In genomic region chr6:2999005-2999620, GRCh38 we compare ENCODE assay signal across 8 cellular contexts. TPM values are rescaled to one million over a fixed set of nuclear protein-coding genes. Genes with fewer than 3 reads are reported as not detected.
A peak's percentile ranks its signal among the peaks of the same experiment; 100 is the strongest.
DNase-seq lines count a peak whose midpoint lies in the region; ATAC-seq, FAIRE-seq and TF ChIP-seq lines count a peak whose summit lies in the region.

No MANE protein-coding gene starts in this region.

- peak overlapping the region; percentile 92 for H4K8ac ChIP-seq in H1 (ENCODE audit: extremely low read depth, insufficient read depth, low read length)

- H3K4me3 ChIP-seq in SJSA1 (peak overlapping the region; percentile 85), H1 (ENCODE audit: extremely low read depth in 1 of 4, insufficient read depth in 2 of 4, low read depth in 3 of 4, low read length in 4 of 4) (peak overlapping the region; percentile 44 to 83 (median 79)), mucosa of stomach (ENCODE audit: low read length) (peak overlapping the region; percentile 67), upper lobe of right lung (peak overlapping the region; percentile 64)

- peak overlapping the region; percentile 97; the same call in 1 of the 2 replicates for H2AFZ ChIP-seq in H1 (ENCODE audit: low read length)

- peaks cover 11% of the 10 kb centered on the region for H3K23me2 ChIP-seq in H1 (ENCODE audit: low read depth, low read length)

- H3K9ac ChIP-seq in H1 (replicated peaks in 1 of 4; ENCODE audit: extremely low read depth in 1 of 4, low read depth in 3 of 4, low read length in 3 of 4) (peak overlapping the region in 3 of 4 experiments; percentile 34 to 75 (median 47); a peak in 4 of 7 replicates), mucosa of stomach (ENCODE audit: low read length) (peak overlapping the region; percentile 64)

- TF ChIP-seq EP300 in H1 (IDR thresholded peaks at IDR 0.05; ENCODE audit: borderline replicate concordance in 1 of 2, low read depth in 2 of 2, low read length in 2 of 2), result no peak

- no peak overlapping the region for H2BK5ac ChIP-seq in H1 (ENCODE audit: low read depth, low read length)

- H3K4ac ChIP-seq in H1 (replicated peaks; ENCODE audit: insufficient read length, low read depth, low read length), result peak overlapping the region; percentile 69

- H3K36me3 ChIP-seq in SJSA1 (peaks cover 3% of the 10 kb centered on the region; the same call in 1 of the 2 replicates), H1 (ENCODE audit: control insufficient read depth in 2 of 4, insufficient read depth in 4 of 4, low read length in 3 of 4) (peaks cover 0 to 7% (median under 1%) of the 10 kb centered on the region in 4 experiments; a peak in 2 of 8 replicates), mucosa of stomach (ENCODE audit: control insufficient read depth, insufficient read depth, low read length) (no peaks in the 10 kb centered on the region), upper lobe of right lung (no peaks in the 10 kb centered on the region)

- H4K5ac ChIP-seq in H1 (ENCODE audit: insufficient read length, low read depth, low read length), result no peak overlapping the region

- intact Hi-C loops in upper lobe of right lung (cut with DNase I), result loop anchor here (2.0 kb wide), 1 partner anchor 56 kb away; no protein-coding TSS in a partner anchor

- H2AK5ac ChIP-seq in H1 (ENCODE audit: low read depth, low read length), result no peak overlapping the region

- H3K27me3 ChIP-seq in SJSA1 (replicated peaks) (no peaks in the 10 kb centered on the region), H1 (replicated peaks in 1 of 4; ENCODE audit: control insufficient read depth in 3 of 4, extremely low read depth in 1 of 4, insufficient read depth in 3 of 4, low read length in 3 of 4) (no peaks in the 10 kb centered on the region), mucosa of stomach (ENCODE audit: control insufficient read depth, insufficient read depth, low read length) (no peaks in the 10 kb centered on the region), upper lobe of right lung (no peaks in the 10 kb centered on the region)

- no peak overlapping the region for H3K56ac ChIP-seq in H1 (replicated peaks; ENCODE audit: insufficient read length, low read depth, low read length)

- H3K14ac ChIP-seq in H1 (ENCODE audit: insufficient read length), result no peak overlapping the region

- H3K4me1 ChIP-seq in SJSA1 (replicated peaks), result peaks cover 19% of the 10 kb centered on the region
- H3K4me1 ChIP-seq in H1 (replicated peaks in 1 of 4; ENCODE audit: control insufficient read depth in 3 of 4, insufficient read depth in 4 of 4, low read length in 3 of 4), result peaks cover 0 to 10% (median 1%) of the 10 kb centered on the region in 4 experiments; a peak in 4 of 7 replicates
- H3K4me1 ChIP-seq in mucosa of stomach (ENCODE audit: control insufficient read depth, insufficient read depth, low read length), result peaks cover 10% of the 10 kb centered on the region
- H3K4me1 ChIP-seq in upper lobe of right lung, result peaks cover 11% of the 10 kb centered on the region

- no peak overlapping the region for H3K18ac ChIP-seq in H1 (ENCODE audit: extremely low read depth, low read length)

- peak overlapping the region; percentile 75; the same call in 1 of the 2 replicates for H2BK12ac ChIP-seq in H1 (ENCODE audit: low read depth, low read length)

- H3K4me2 ChIP-seq in H1 (ENCODE audit: insufficient read depth in 1 of 2, low read depth in 2 of 2, low read length in 2 of 2), result peak overlapping the region; percentile 76 to 100

- H4K20me1 ChIP-seq in H1 (replicated peaks in 1 of 2; ENCODE audit: control insufficient read depth in 1 of 2, insufficient read depth in 2 of 2, low read length in 2 of 2), result no peaks in the 10 kb centered on the region

- no peak overlapping the region for H3K23ac ChIP-seq in H1 (ENCODE audit: insufficient read length)

- WGBS in H1 (ENCODE audit: extremely low coverage in 1 of 2, insufficient coverage in 1 of 2, insufficient read length in 1 of 2, insufficient replicate concordance in 2 of 2, low coverage in 1 of 2, low lambda C conversion rate in 2 of 2, missing lambda C conversion rate in 1 of 2), 2 experiments, result 3% methylated on average over 30 of the region's 30 CpGs; no CpG with 5 or more reads in 1 of the 2 experiments

- peak; percentile 7 for ATAC-seq in HG03097 (IDR thresholded peaks at IDR 0.05; ENCODE audit: low FRiP score, unreplicated experiment)
- ATAC-seq in upper lobe of right lung, result peak; percentile 43

- peaks cover 0 to 11% of the 10 kb centered on the region in 2 experiments; a peak in 1 of 4 replicates for H3K79me2 ChIP-seq in H1 (ENCODE audit: control insufficient read depth in 1 of 2, insufficient read depth in 2 of 2, low read length in 2 of 2)

- H3K27ac ChIP-seq in SJSA1 (0 out of 2 replicates have a peak overlapping the region, but pooled peaks have one; percentile 35), H1 (ENCODE audit: low read depth, low read length) (no peak overlapping the region), upper lobe of right lung (peak overlapping the region; percentile 72)

- H2BK120ac ChIP-seq in H1 (replicated peaks; ENCODE audit: low read depth, low read length), result no peak overlapping the region

- CTCF ChIA-PET in H1 (lab: Charles Lee; ENCODE audit: partially characterized antibody), result interaction anchor here (0.6 to 3.7 kb wide), 12 partner anchors 9 to 1738 kb away, joined by 3 to 28 read pairs (median 4); no protein-coding TSS in a partner anchor

- no peak overlapping the region for H2BK20ac ChIP-seq in H1 (ENCODE audit: low read length)

- H4K91ac ChIP-seq in H1 (replicated peaks; ENCODE audit: insufficient read length, low read length), result no peak overlapping the region

- TF ChIP-seq CTCF in H1 (IDR thresholded peaks at IDR 0.05; ENCODE audit: control extremely low read depth in 1 of 3, insufficient read depth in 1 of 3, low read depth in 1 of 3, low read length in 3 of 3), result no peak
- TF ChIP-seq CTCF in upper lobe of right lung (IDR thresholded peaks at IDR 0.05), result no peak

- peak; percentile 15 for DNase-seq in stimulated activated CD4-positive, alpha-beta T cell treated with anti-CD3 and anti-CD28 coated beads, Interleukin-4, amount 100 ng/mL, for 24 hours
- no peak for DNase-seq in stimulated activated CD4-positive, alpha-beta T cell treated with anti-CD3 and anti-CD28 coated beads, Interleukin-4, amount 100 ng/mL, for 1 hour
- DNase-seq in SJSA1 (ENCODE audit: low read depth in 1 of 2, low spot score in 2 of 2) (peak in 1 of 2 experiments; percentile 90), H1 (ENCODE audit: low read depth in 1 of 2, low spot score in 2 of 2) (no peak), upper lobe of right lung (no peak), islet precursor cell (no peak)

- TF ChIP-seq RAD21 in H1 (IDR thresholded peaks at IDR 0.05 in 1 of 2, conservative IDR thresholded peaks at IDR 0.05 in 1 of 2; ENCODE audit: low read depth in 2 of 2, low read length in 2 of 2), result no peak

- POLR2A ChIA-PET in H1 (lab: Charles Lee; ENCODE audit: partially characterized antibody), result interaction anchor here (0.6 to 4.5 kb wide), 15 partner anchors 10 to 235 kb away, joined by 3 to 47 read pairs (median 5); partner anchors contain the start of gene TUBB2A

- no peaks in the 10 kb centered on the region for H3K79me1 ChIP-seq in H1 (ENCODE audit: low read depth, low read length)

- TF ChIP-seq POLR2A in H1 (IDR thresholded peaks at IDR 0.05; ENCODE audit: control extremely low read depth in 1 of 2, low read depth in 2 of 2, low read length in 2 of 2), result no peak

- FAIRE-seq in H1 (lab: Jason Lieb, UNC), result no peak

- no peaks in the 10 kb centered on the region; the same call in 1 of the 2 replicates for H3K9me3 ChIP-seq in SJSA1 (replicated peaks)
- H3K9me3 ChIP-seq in H1 (ENCODE audit: insufficient read depth in 2 of 2, low read depth in 1 of 2, low read length in 1 of 2), result no peaks in the 10 kb centered on the region
- no peaks in the 10 kb centered on the region for H3K9me3 ChIP-seq in mucosa of stomach (ENCODE audit: control insufficient read depth, low read length)
- H3K9me3 ChIP-seq in upper lobe of right lung, result no peaks in the 10 kb centered on the region

- H2BK15ac ChIP-seq in H1 (ENCODE audit: low read length), result no peak overlapping the region; the same call in 1 of the 2 replicates

TF ChIP-seq in H1, 55 proteins besides CTCF, POLR2A, EP300 and RAD21:
- no peak for TF ChIP-seq GTF2F1 (IDR thresholded peaks at IDR 0.05; ENCODE audit: borderline replicate concordance, low read depth, low read length)
- peak in 1 of 2 experiments; percentile 21; a peak in 1 of 4 replicates for TF ChIP-seq SIN3A (conservative IDR thresholded peaks at IDR 0.05 in 1 of 2, IDR thresholded peaks at IDR 0.05 in 1 of 2; ENCODE audit: low read depth in 1 of 2, low read length in 2 of 2)
- TF ChIP-seq BACH1 (IDR thresholded peaks at IDR 0.05; ENCODE audit: low read length), result no peak
- peak; percentile 19; the same call in 1 of the 2 replicates for TF ChIP-seq MAX (IDR thresholded peaks at IDR 0.05)
- TF ChIP-seq KDM4A (IDR thresholded peaks at IDR 0.05; ENCODE audit: low read depth, low read length, severe bottlenecking), result peak; percentile 7

RNA-seq across cellular contexts. Expression of gene NQO2, which starts 0.6 kb away (rescaled TPM):
- 44.9 and 47.1 TPM in 2 replicates for total RNA-seq in SJSA1 (2014; rRNA removed; shearing (Covaris generic))
- total RNA-seq in H1 (2021; fragmentation: NEBNext Ultra II Directional; extraction: Animal tissue kit (Norgen Biotek cat#: 25700)), result 126 and 135 TPM in 2 replicates
- 135 and 168 TPM in 2 replicates for polyA plus RNA-seq in H1 (2011; rRNA removed)
- 159 TPM for polyA plus RNA-seq in H1 (2011; cell fraction: cytosol; rRNA removed)
- polyA plus RNA-seq in H1 (2011; cell fraction: nucleus; rRNA removed), result 86.7 TPM
- 137 to 177 TPM (median 167 TPM) in 4 replicates for polyA plus RNA-seq in H1 (2012, experiment 1 of 2)
- polyA plus RNA-seq in H1 (2012, experiment 2 of 2), result 169 TPM
- polyA plus RNA-seq in H1 (2013, experiment 1 of 2), result 90.2 TPM
- polyA plus RNA-seq in H1 (2013, experiment 2 of 2), result 97.3 TPM
- 98.2 and 115 TPM in 2 replicates for polyA minus RNA-seq in H1 (2011; rRNA and poly(A)+ RNA removed)
- 83.5 TPM for polyA minus RNA-seq in H1 (2011; cell fraction: cytosol; rRNA and poly(A)+ RNA removed)
- polyA minus RNA-seq in H1 (2011; cell fraction: nucleus; rRNA and poly(A)+ RNA removed), result 27.6 TPM
- total RNA-seq in upper lobe of right lung, result 20.6 TPM

RNA-seq across cellular contexts. Expression of gene SERPINB6, which starts 27.7 kb away (rescaled TPM):
- total RNA-seq in SJSA1 (2014; rRNA removed; shearing (Covaris generic)), result 130 and 144 TPM in 2 replicates
- total RNA-seq in H1 (2021; fragmentation: NEBNext Ultra II Directional; extraction: Animal tissue kit (Norgen Biotek cat#: 25700)), result 29.4 and 31.2 TPM in 2 replicates
- 27.2 and 29.5 TPM in 2 replicates for polyA plus RNA-seq in H1 (2011; rRNA removed)
- 32.8 TPM for polyA plus RNA-seq in H1 (2011; cell fraction: cytosol; rRNA removed)
- 24.9 TPM for polyA plus RNA-seq in H1 (2011; cell fraction: nucleus; rRNA removed)
- 27.7 to 33.6 TPM (median 29.1 TPM) in 4 replicates for polyA plus RNA-seq in H1 (2012, experiment 1 of 2)
- 22.1 TPM for polyA plus RNA-seq in H1 (2012, experiment 2 of 2)
- polyA plus RNA-seq in H1 (2013, experiment 1 of 2), result 31.5 TPM
- polyA plus RNA-seq in H1 (2013, experiment 2 of 2), result 31.6 TPM
- polyA minus RNA-seq in H1 (2011; rRNA and poly(A)+ RNA removed), result 13.3 and 15.1 TPM in 2 replicates
- polyA minus RNA-seq in H1 (2011; cell fraction: cytosol; rRNA and poly(A)+ RNA removed), result 12.4 TPM
- polyA minus RNA-seq in H1 (2011; cell fraction: nucleus; rRNA and poly(A)+ RNA removed), result 9.6 TPM
- 157 TPM for total RNA-seq in upper lobe of right lung
